Comparison of ENCODE assay signal across 20 cellular contexts in the genomic region with DNA sequence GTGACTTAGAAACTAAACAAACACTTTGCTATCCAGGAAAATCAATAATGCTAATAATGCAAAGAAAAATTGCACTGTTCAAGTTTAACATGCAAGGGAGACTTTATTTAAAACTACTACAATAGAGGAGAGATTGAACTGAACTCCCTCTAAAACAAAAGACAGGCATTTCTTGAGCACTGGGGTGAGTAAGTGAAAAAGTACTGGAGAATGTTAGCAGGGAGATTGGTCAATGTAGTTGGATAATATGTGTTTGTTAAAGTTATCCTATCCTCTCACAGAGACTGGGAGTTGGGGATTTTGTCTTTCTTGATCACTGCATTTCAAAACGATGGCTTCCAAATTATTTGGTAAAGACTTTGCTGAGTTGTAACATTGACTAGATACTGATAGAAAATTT.
"Had no signal": no experiment of that assay in that cellular context is flagged by ENCODE, and none has a peak within 500 bp of the region (broad histone marks: within the 10 kb centered on the region; RNA-seq: fewer than 3 reads in every experiment).

No MANE protein-coding gene starts in this region.

- H3K4me3 Mint-ChIP-seq: activated CD4-positive, alpha-beta T cell treated with anti-CD3 and anti-CD28 coated beads, Interleukin-2, amount 10 ng/mL, durations not matched to agents 24 days and 14 days; activated CD8-positive, alpha-beta T cell treated with anti-CD3 and anti-CD28 coated beads, Interleukin-2, amount 10 ng/mL, durations not matched to agents 7 days and 5 days; activated naive CD8-positive, alpha-beta T cell treated with anti-CD3 and anti-CD28 coated beads, Interleukin-2, amount 50 U/mL, for 24 hours; activated T-cell treated with anti-CD3 and anti-CD28 coated beads, Interleukin-2, amount 50 U/mL, for 24 hours; effector memory CD8-positive, alpha-beta T cell; stimulated activated naive CD8-positive, alpha-beta T cell treated with anti-CD3 and anti-CD28 coated beads, Interleukin-15, Interleukin-2, amounts not matched to agents 100 ng/mL and 50 ng/mL, for 24 hours; T-cell had no signal

- H3K4me1 Mint-ChIP-seq: activated CD4-positive, alpha-beta T cell treated with anti-CD3 and anti-CD28 coated beads, Interleukin-2, amount 10 ng/mL, durations not matched to agents 24 days and 14 days; activated naive CD8-positive, alpha-beta T cell treated with anti-CD3 and anti-CD28 coated beads, Interleukin-2, amount 50 U/mL, for 24 hours; T-cell had no signal

- H3K27me3 Mint-ChIP-seq: activated CD4-positive, alpha-beta T cell treated with anti-CD3 and anti-CD28 coated beads, Interleukin-2, amount 10 ng/mL, durations not matched to agents 24 days and 14 days; activated naive CD8-positive, alpha-beta T cell treated with anti-CD3 and anti-CD28 coated beads, Interleukin-2, amount 50 U/mL, for 24 hours; activated T-cell treated with anti-CD3 and anti-CD28 coated beads, Interleukin-2, amount 50 U/mL, for 24 hours; effector memory CD8-positive, alpha-beta T cell; progenitor cell of endocrine pancreas; stimulated activated naive CD8-positive, alpha-beta T cell treated with anti-CD3 and anti-CD28 coated beads, Interleukin-15, Interleukin-2, amounts not matched to agents 100 ng/mL and 50 ng/mL, for 24 hours; T-cell had no signal

- ATAC-seq: activated CD8-positive, alpha-beta T cell treated with anti-CD3 and anti-CD28 coated beads, Interleukin-2, amount 10 ng/mL, durations not matched to agents 7 days and 5 days; activated naive CD8-positive, alpha-beta T cell treated with anti-CD3 and anti-CD28 coated beads, Interleukin-2, amount 50 U/mL, for 24 hours; effector memory CD8-positive, alpha-beta T cell; gastrocnemius medialis; right cardiac atrium; T-cell had no signal

- H3K9me3 ChIP-seq: ascending aorta, gastrocnemius medialis, left ventricle myocardium inferior, suprapubic skin, transverse colon had no signal

- DNase-seq: activated CD4-positive, alpha-beta T cell treated with anti-CD3 and anti-CD28 coated beads, Interleukin-2, amount 10 ng/mL, durations not matched to agents 24 days and 14 days; activated CD4-positive, CD25-positive, alpha-beta regulatory T cell; activated CD8-positive, alpha-beta T cell treated with anti-CD3 and anti-CD28 coated beads, Interleukin-2, amount 10 ng/mL, durations not matched to agents 7 days and 5 days; activated naive CD4-positive, alpha-beta T cell treated with Interleukin-2 at 50 U/mL for 16 hours; activated naive CD8-positive, alpha-beta T cell treated with anti-CD3 and anti-CD28 coated beads, Interleukin-2, amount 50 U/mL, for 24 hours; activated T-cell treated with anti-CD3 and anti-CD28 coated beads, Interleukin-2, amount 50 U/mL, for 24 hours; effector memory CD8-positive, alpha-beta T cell; gastrocnemius medialis; head of caudate nucleus; left ventricle myocardium inferior; mammary epithelial cell; right cardiac atrium; T-cell; transverse colon had no signal

- H3K4me3 ChIP-seq: ascending aorta, cardiac muscle cell, gastrocnemius medialis, left ventricle myocardium inferior, suprapubic skin, transverse colon had no signal

- H3K27ac ChIP-seq: ascending aorta, cardiac muscle cell, gastrocnemius medialis, left ventricle myocardium inferior, suprapubic skin, transverse colon had no signal

- H3K27me3 ChIP-seq: ascending aorta, cardiac muscle cell, gastrocnemius medialis, suprapubic skin, transverse colon had no signal

- H3K36me3 Mint-ChIP-seq: T-cell had no signal

- H3K9me3 Mint-ChIP-seq: activated CD4-positive, alpha-beta T cell treated with anti-CD3 and anti-CD28 coated beads, Interleukin-2, amount 10 ng/mL, durations not matched to agents 24 days and 14 days; activated T-helper 2 cell treated with anti-CD3 and anti-CD28 coated beads, Interferon-gamma antibody, Interleukin-2, Interleukin-4, amounts not matched to agents 10 μg/mL and 5 μg/mL and 100 μg/mL, durations not matched to agents 14 hours and 24 hours and 36 hours; stimulated activated naive CD8-positive, alpha-beta T cell treated with anti-CD3 and anti-CD28 coated beads, Interleukin-15, Interleukin-2, amounts not matched to agents 100 ng/mL and 50 ng/mL, for 24 hours had no signal

- H3K4me1 ChIP-seq: ascending aorta, gastrocnemius medialis, left ventricle myocardium inferior, suprapubic skin, transverse colon had no signal

- H3K36me3 ChIP-seq: ascending aorta, cardiac muscle cell, gastrocnemius medialis, left ventricle myocardium inferior, suprapubic skin, transverse colon had no signal

- H3K27ac Mint-ChIP-seq: activated CD4-positive, alpha-beta T cell treated with anti-CD3 and anti-CD28 coated beads, Interleukin-2, amount 10 ng/mL, durations not matched to agents 24 days and 14 days; activated CD8-positive, alpha-beta T cell treated with anti-CD3 and anti-CD28 coated beads, Interleukin-2, amount 10 ng/mL, durations not matched to agents 7 days and 5 days; activated naive CD8-positive, alpha-beta T cell treated with anti-CD3 and anti-CD28 coated beads, Interleukin-2, amount 50 U/mL, for 24 hours; activated T-cell treated with anti-CD3 and anti-CD28 coated beads, Interleukin-2, amount 50 U/mL, for 24 hours; activated T-helper 2 cell treated with anti-CD3 and anti-CD28 coated beads, Interferon-gamma antibody, Interleukin-2, Interleukin-4, amounts not matched to agents 10 μg/mL and 5 μg/mL and 100 μg/mL, durations not matched to agents 14 hours and 24 hours and 36 hours; effector memory CD8-positive, alpha-beta T cell; progenitor cell of endocrine pancreas; stimulated activated naive CD8-positive, alpha-beta T cell treated with anti-CD3 and anti-CD28 coated beads, Interleukin-15, Interleukin-2, amounts not matched to agents 100 ng/mL and 50 ng/mL, for 24 hours; T-cell had no signal
